9 cellular contexts compared by ENCODE assay signal in genomic region chr14:104436047-104436531, GRCh38.
A peak's percentile ranks its signal among the peaks of the same experiment; 100 is the strongest.
DNase-seq lines count a peak whose midpoint lies in the region; ATAC-seq and TF ChIP-seq lines count a peak whose summit lies in the region.
"Had no signal": no experiment of that assay in that cellular context is flagged by ENCODE, and none has a peak within 500 bp of the region (broad histone marks: within the 10 kb centered on the region; RNA-seq: fewer than 3 reads in every experiment).

No MANE protein-coding gene starts in this region.

- H3K4me1 ChIP-seq in mucosa of stomach (ENCODE audit: control insufficient read depth, insufficient read depth, low read length): peaks cover 21% of the 10 kb centered on the region

- in situ Hi-C loops in KBM-7 (cut with MboI; ENCODE audit: low pct_unique_long_range_greater_than_20kb, low sequenced_read_pairs) (no loop called here), ACHN (cut with HindIII; ENCODE audit: low pct_ligation_motif_present, low pct_unique_long_range_greater_than_20kb, low sequenced_read_pairs) (no loop called here)

- H3K36me3 ChIP-seq in mucosa of stomach (ENCODE audit: control insufficient read depth, insufficient read depth, low read length): no peaks in the 10 kb centered on the region

- ATAC-seq in GM21528 (IDR thresholded peaks at IDR 0.05; ENCODE audit: low FRiP score, unreplicated experiment) (no peak), GM21390 (IDR thresholded peaks at IDR 0.05; ENCODE audit: unreplicated experiment) (no peak)

- peak overlapping the region; percentile 55 for H3K9ac ChIP-seq in mucosa of stomach (ENCODE audit: low read length)

- TF ChIP-seq CTCF in epithelial cell of proximal tubule (conservative IDR thresholded peaks at IDR 0.05; ENCODE audit: low read depth, low read length): no peak

- DNase-seq in AG08396 (ENCODE audit: low spot score) (peak; percentile 36), KBM-7 (peak; percentile 32), epithelial cell of proximal tubule (ENCODE audit: low read depth) (no peak), ACHN (no peak)
- no peak for DNase-seq in stimulated activated naive CD4-positive, alpha-beta T cell treated with Interleukin-2 at 50 U/mL for 16 hours (lab: John Stamatoyannopoulos, UW)
- DNase-seq: midbrain had no signal

- H3K4me3 ChIP-seq in epithelial cell of proximal tubule (ENCODE audit: low read depth, low read length) (peak overlapping the region; percentile 30), mucosa of stomach (ENCODE audit: low read length) (peak overlapping the region; percentile 50)

- H3K27me3 ChIP-seq in mucosa of stomach (ENCODE audit: control insufficient read depth, insufficient read depth, low read length): no peaks in the 10 kb centered on the region

- H3K9me3 ChIP-seq in mucosa of stomach (ENCODE audit: control insufficient read depth, low read length): no peaks in the 10 kb centered on the region

Comparison
In these comparisons a context has a peak if more than half of its experiments do, and no peak if none do; other contexts are left out.
1. DNase-seq: peak in AG08396 (single experiment) and KBM-7 (single experiment); none in epithelial cell of proximal tubule (single experiment), ACHN (single experiment) and stimulated activated naive CD4-positive, alpha-beta T cell treated with Interleukin-2 at 50 U/mL for 16 hours (single experiment).